22 cellular contexts compared by ENCODE assay signal in the genomic region with DNA sequence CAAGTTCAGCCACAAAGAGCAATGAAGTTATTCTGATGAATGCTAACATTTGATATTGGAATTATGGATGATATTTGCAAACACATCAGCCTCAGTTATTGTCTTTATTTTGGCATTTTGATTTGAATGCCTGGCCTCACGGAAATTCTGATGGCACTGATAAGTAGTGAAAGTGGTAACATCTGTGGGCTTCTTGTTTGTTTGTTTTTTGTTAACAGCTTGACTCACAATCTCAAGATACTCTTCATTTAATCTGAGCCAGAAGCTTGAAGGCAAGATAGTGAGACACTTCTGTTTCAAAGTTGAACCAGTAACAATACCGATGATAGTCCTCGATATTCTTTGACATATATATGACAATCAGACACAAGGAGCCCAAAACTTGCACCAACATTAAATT.
DNase-seq lines count a peak whose midpoint lies in the region; ATAC-seq and TF ChIP-seq lines count a peak whose summit lies in the region.
"Had no signal": no experiment of that assay in that cellular context is flagged by ENCODE, and none has a peak within 500 bp of the region (broad histone marks: within the 10 kb centered on the region; RNA-seq: fewer than 3 reads in every experiment).

No MANE protein-coding gene starts in this region.

- no peak overlapping the region for H3K4me3 Mint-ChIP-seq in glutamatergic neuron (ENCODE audit: unreplicated experiment)
- H3K4me3 Mint-ChIP-seq: CD14-positive monocyte; CD4-positive, alpha-beta memory T cell; CD4-positive, CD25-positive, alpha-beta regulatory T cell; CD8-positive, alpha-beta memory T cell had no signal

- intact Hi-C loops in left ventricle myocardium inferior (cut with micrococcal nuclease) = no loop called here
- intact Hi-C loops in right cardiac atrium (cut with DNase I) = no loop called here
- intact Hi-C loops in mucosa of descending colon (cut with DNase I, micrococcal nuclease) = no loop called here

- no peaks in the 10 kb centered on the region for H3K36me3 ChIP-seq in left ventricle myocardium inferior
- no peaks in the 10 kb centered on the region for H3K36me3 ChIP-seq in mesodermal cell (ENCODE audit: control insufficient read depth, insufficient read depth, low read length)
- no peaks in the 10 kb centered on the region for H3K36me3 ChIP-seq in mucosa of descending colon (ENCODE audit: low read depth)
- H3K36me3 ChIP-seq: BE2C, BLaER1 had no signal

- TF ChIP-seq CTCF in left ventricle myocardium inferior (IDR thresholded peaks at IDR 0.05; ENCODE audit: borderline replicate concordance) (no peak), glutamatergic neuron (IDR thresholded peaks at IDR 0.05; ENCODE audit: partially characterized antibody, unreplicated experiment) (no peak), mucosa of descending colon (IDR thresholded peaks at IDR 0.05) (no peak)

- H3K27me3 ChIP-seq in left ventricle myocardium inferior (ENCODE audit: low read depth) = no peaks in the 10 kb centered on the region
- H3K27me3 ChIP-seq in right cardiac atrium (ENCODE audit: control insufficient read depth, insufficient read depth) = no peaks in the 10 kb centered on the region
- H3K27me3 ChIP-seq: BE2C, BLaER1 had no signal

- no peak for ATAC-seq in right cardiac atrium
- no peak for ATAC-seq in mucosa of descending colon

- peak overlapping the region; percentile 48 for H3K27ac Mint-ChIP-seq in glutamatergic neuron (ENCODE audit: unreplicated experiment)
- H3K27ac Mint-ChIP-seq: CD14-positive monocyte; CD4-positive, alpha-beta memory T cell; CD4-positive, CD25-positive, alpha-beta regulatory T cell; CD8-positive, alpha-beta memory T cell had no signal

- H3K9me3 ChIP-seq in left ventricle myocardium inferior (replicated peaks) (no peaks in the 10 kb centered on the region), right cardiac atrium (ENCODE audit: control insufficient read depth, low read length) (no peaks in the 10 kb centered on the region), mesodermal cell (ENCODE audit: control insufficient read depth, low read length) (no peaks in the 10 kb centered on the region), mucosa of descending colon (no peaks in the 10 kb centered on the region)
- H3K9me3 ChIP-seq: BE2C, BLaER1 had no signal

- H3K27ac ChIP-seq in left ventricle myocardium inferior (replicated peaks) (peak overlapping the region; percentile 41), right cardiac atrium (ENCODE audit: low read length) (no peak overlapping the region), mesodermal cell (ENCODE audit: low read depth, low read length, severe bottlenecking) (peak overlapping the region; percentile 41)
- H3K27ac ChIP-seq: BLaER1 had no signal

- H3K4me3 ChIP-seq in left ventricle myocardium inferior (no peak overlapping the region), right cardiac atrium (ENCODE audit: low read length) (no peak overlapping the region), mesodermal cell (ENCODE audit: extremely low read depth, insufficient read depth, low read length, poor library complexity, severe bottlenecking) (no peak overlapping the region), mucosa of descending colon (no peak overlapping the region)
- H3K4me3 ChIP-seq: BLaER1, GM12878 had no signal

- WGBS in right cardiac atrium = 43% methylated on average over 3 of the region's 3 CpGs
- 60 to 100% methylated on average over 1 to 3 of the region's 3 CpGs for WGBS in mesodermal cell (ENCODE audit: insufficient coverage in 2 of 2), 2 experiments

- peaks cover 9% of the 10 kb centered on the region for H3K9me3 Mint-ChIP-seq in glutamatergic neuron (ENCODE audit: unreplicated experiment)
- H3K9me3 Mint-ChIP-seq: CD4-positive, alpha-beta memory T cell; CD8-positive, alpha-beta memory T cell had no signal

- peaks cover 8% of the 10 kb centered on the region for H3K27me3 Mint-ChIP-seq in glutamatergic neuron (ENCODE audit: unreplicated experiment)
- H3K27me3 Mint-ChIP-seq: CD4-positive, CD25-positive, alpha-beta regulatory T cell had no signal

- DNase-seq in left ventricle myocardium inferior = no peak
- DNase-seq in right cardiac atrium = no peak
- no peak for DNase-seq in glutamatergic neuron
- DNase-seq in mucosa of descending colon = no peak
- no peak for DNase-seq in DMS 273 treated with DMSO at 0.1 percent for 48 hours (lab: John Stamatoyannopoulos, UW)
- DNase-seq in activated CD4-positive, alpha-beta T cell treated with anti-CD3 and anti-CD28 coated beads, Interleukin-2, amount 50 U/mL, for 48 hours = no peak
- DNase-seq: 8988T; ACHN; BE2C; C1 segment of cervical spinal cord; CD4-positive, alpha-beta memory T cell; CD4-positive, CD25-positive, alpha-beta regulatory T cell; CD8-positive, alpha-beta memory T cell; COR-L47; DMS79; DND-41; EL; GDM1 had no signal

- H3K4me1 ChIP-seq in left ventricle myocardium inferior (peaks cover 73% of the 10 kb centered on the region), right cardiac atrium (ENCODE audit: control insufficient read depth, insufficient read depth, low read length) (peaks cover under 1% of the 10 kb centered on the region), mesodermal cell (ENCODE audit: control insufficient read depth, insufficient read depth, low read length, poor library complexity, severe bottlenecking) (peaks cover 19% of the 10 kb centered on the region), mucosa of descending colon (ENCODE audit: low read depth) (no peaks in the 10 kb centered on the region)

- no peaks in the 10 kb centered on the region for H3K36me3 Mint-ChIP-seq in glutamatergic neuron (ENCODE audit: unreplicated experiment)
- H3K36me3 Mint-ChIP-seq: CD14-positive monocyte; CD4-positive, alpha-beta memory T cell; CD4-positive, CD25-positive, alpha-beta regulatory T cell; CD8-positive, alpha-beta memory T cell had no signal

- peaks cover 42% of the 10 kb centered on the region for H3K4me1 Mint-ChIP-seq in glutamatergic neuron (ENCODE audit: low read depth, unreplicated experiment)
- H3K4me1 Mint-ChIP-seq: CD14-positive monocyte; CD4-positive, alpha-beta memory T cell; CD4-positive, CD25-positive, alpha-beta regulatory T cell; CD8-positive, alpha-beta memory T cell had no signal
